In genomic region chr7:155973451-155973997, GRCh38 we compare ENCODE assay signal across 14 cellular contexts.
"Had no signal": no experiment of that assay in that cellular context is flagged by ENCODE, and none has a peak within 500 bp of the region (broad histone marks: within the 10 kb centered on the region; RNA-seq: fewer than 3 reads in every experiment).

No MANE protein-coding gene starts in this region.

- DNase-seq: activated CD4-positive, alpha-beta T cell treated with anti-CD3 and anti-CD28 coated beads, Interleukin-2, amount 10 ng/mL, durations not matched to agents 7 days and 5 days; activated CD4-positive, CD25-positive, alpha-beta regulatory T cell; activated naive CD4-positive, alpha-beta T cell treated with Interleukin-2 at 50 U/mL for 16 hours; glutamatergic neuron; hypothalamus; left ventricle myocardium superior; mesenchymal stem cell; occipital lobe; psoas muscle had no signal

- H3K4me3 ChIP-seq: psoas muscle, right lobe of liver, tibial artery had no signal

- H3K27ac ChIP-seq: psoas muscle, right lobe of liver, tibial artery had no signal

- H3K4me1 Mint-ChIP-seq: activated T-helper 17 cell treated with anti-CD3 and anti-CD28 coated beads, Interleukin-2, amount 50 U/mL, for 72 hours had no signal

- H3K27ac Mint-ChIP-seq: activated CD4-positive, alpha-beta T cell treated with anti-CD3 and anti-CD28 coated beads, Interleukin-2, amount 10 ng/mL, durations not matched to agents 7 days and 5 days; activated T-helper 17 cell treated with anti-CD3 and anti-CD28 coated beads, Interleukin-2, amount 50 U/mL, for 72 hours; natural killer cell treated with Interleukin-12 subunit alpha and Interleukin-12 subunit beta and Interleukin-15 and Interleukin-18, amount 100 ng/mL, for 72 hours had no signal

- H3K4me3 Mint-ChIP-seq: activated CD4-positive, alpha-beta T cell treated with anti-CD3 and anti-CD28 coated beads, Interleukin-2, amount 10 ng/mL, durations not matched to agents 7 days and 5 days; activated T-helper 17 cell treated with anti-CD3 and anti-CD28 coated beads, Interleukin-2, amount 50 U/mL, for 72 hours; natural killer cell treated with Interleukin-12 subunit alpha and Interleukin-12 subunit beta and Interleukin-15 and Interleukin-18, amount 100 ng/mL, for 72 hours had no signal

- FAIRE-seq: TTC549 had no signal

- H3K9me3 Mint-ChIP-seq: activated CD4-positive, alpha-beta T cell treated with anti-CD3 and anti-CD28 coated beads, Interleukin-2, amount 10 ng/mL, durations not matched to agents 7 days and 5 days; activated T-helper 17 cell treated with anti-CD3 and anti-CD28 coated beads, Interleukin-2, amount 50 U/mL, for 72 hours; natural killer cell treated with Interleukin-12 subunit alpha and Interleukin-12 subunit beta and Interleukin-15 and Interleukin-18, amount 100 ng/mL, for 72 hours had no signal

- H3K36me3 ChIP-seq: right lobe of liver, tibial artery had no signal

- H3K36me3 Mint-ChIP-seq: natural killer cell treated with Interleukin-12 subunit alpha and Interleukin-12 subunit beta and Interleukin-15 and Interleukin-18, amount 100 ng/mL, for 72 hours had no signal

- H3K9me3 ChIP-seq: psoas muscle, right lobe of liver, tibial artery had no signal

- H3K27me3 ChIP-seq: right lobe of liver had no signal

- H3K4me1 ChIP-seq: psoas muscle, right lobe of liver, tibial artery had no signal
